In genomic region chr10:59373071-59373470, GRCh38 we compare ENCODE assay signal across 20 cellular contexts. TPM values are rescaled to one million over a fixed set of nuclear protein-coding genes. Genes with fewer than 3 reads are reported as not detected.
DNase-seq lines count a peak whose midpoint lies in the region; ATAC-seq and TF ChIP-seq lines count a peak whose summit lies in the region.
"Had no signal": no experiment of that assay in that cellular context is flagged by ENCODE, and none has a peak within 500 bp of the region (broad histone marks: within the 10 kb centered on the region; RNA-seq: fewer than 3 reads in every experiment).

No MANE protein-coding gene starts in this region.

- H3K4me2 ChIP-seq in skeletal muscle satellite cell (ENCODE audit: low read length), result peak overlapping the region; percentile 14
- H3K4me2 ChIP-seq: PC-9 had no signal

- in situ Hi-C loops in brain microvascular endothelial cell (cut with HindIII; ENCODE audit: low pct_ligation_motif_present, low sequenced_read_pairs), result loop anchor here (25.0 kb wide), 1 partner anchor 111 kb away; no protein-coding TSS in a partner anchor

- ATAC-seq in Right ventricle myocardium inferior, result peak; percentile 50
- no peak for ATAC-seq in gastroesophageal sphincter
- ATAC-seq in HG03354 (IDR thresholded peaks at IDR 0.05; ENCODE audit: poor library complexity, severe bottlenecking, unreplicated experiment), result no peak

- H3K4me1 ChIP-seq in right atrium auricular region (peaks cover 0 to 5% of the 10 kb centered on the region in 2 donors), gastroesophageal sphincter (peaks cover 0 to 21% (median 7%) of the 10 kb centered on the region in 3 donors), skeletal muscle satellite cell (ENCODE audit: control insufficient read depth, insufficient read depth, low read length) (peaks cover 14% of the 10 kb centered on the region)

- H3K36me3 ChIP-seq in right atrium auricular region (no peaks in the 10 kb centered on the region), brain microvascular endothelial cell (replicated peaks) (no peaks in the 10 kb centered on the region), gastroesophageal sphincter (no peaks in the 10 kb centered on the region), skeletal muscle satellite cell (ENCODE audit: insufficient read depth, low read length) (no peaks in the 10 kb centered on the region)

- peak overlapping the region; percentile 44 for H3K9ac ChIP-seq in skeletal muscle satellite cell (ENCODE audit: low read depth, low read length)

- peak overlapping the region in 1 of 2 donors; percentile 30 for H3K27ac ChIP-seq in right atrium auricular region
- H3K27ac ChIP-seq in brain microvascular endothelial cell, result peak overlapping the region; percentile 75
- H3K27ac ChIP-seq in gastroesophageal sphincter, result peak overlapping the region; percentile 28 to 57 (median 50)
- H3K27ac ChIP-seq: 22Rv1, HL-60, PC-9 had no signal

- DNase-seq in Right ventricle myocardium inferior (ENCODE audit: missing footprints) (no peak), right atrium auricular region (ENCODE audit: low spot score) (no peak), brain microvascular endothelial cell (peak; percentile 71), DMS153 treated with DMSO at 0.1 percent for 48 hours (lab: John Stamatoyannopoulos, UW; ENCODE audit: unreplicated experiment) (no peak), NK-92 (lab: John Stamatoyannopoulos, UW; ENCODE audit: unreplicated experiment) (no peak)
- DNase-seq: C1 segment of cervical spinal cord, COR-L47, DMS153, KBM-7, NCI-H1092, NCI-H1694, NCI-H2107, NCI-H345, NCI-H69, PC-9 had no signal

- H3K27me3 ChIP-seq in right atrium auricular region (no peaks in the 10 kb centered on the region), brain microvascular endothelial cell (replicated peaks) (no peaks in the 10 kb centered on the region), gastroesophageal sphincter (no peaks in the 10 kb centered on the region), skeletal muscle satellite cell (ENCODE audit: control insufficient read depth, insufficient read depth, low read length) (no peaks in the 10 kb centered on the region)

- no peak for TF ChIP-seq EP300 in gastroesophageal sphincter (IDR thresholded peaks at IDR 0.05)

- intact Hi-C loops in Right ventricle myocardium inferior (cut with DNase I), result no loop called here

- H3K4me3 ChIP-seq in right atrium auricular region (no peak overlapping the region), brain microvascular endothelial cell (ENCODE audit: low read depth, low read length) (no peak overlapping the region), gastroesophageal sphincter (no peak overlapping the region), skeletal muscle satellite cell (ENCODE audit: low read length) (no peak overlapping the region)
- H3K4me3 ChIP-seq: PC-9 had no signal

- 30 to 38% methylated on average over 2 to 3 of the region's 3 CpGs for WGBS in gastroesophageal sphincter (ENCODE audit: low coverage in 1 of 2), 2 donors

- TF ChIP-seq CTCF in right atrium auricular region (IDR thresholded peaks at IDR 0.05) (no peak), brain microvascular endothelial cell (IDR thresholded peaks at IDR 0.05; ENCODE audit: low read depth, low read length, missing control alignments) (no peak), gastroesophageal sphincter (IDR thresholded peaks at IDR 0.05) (no peak)

- TF ChIP-seq POLR2A in gastroesophageal sphincter (IDR thresholded peaks at IDR 0.05), result no peak

- H3K9me3 ChIP-seq in right atrium auricular region (no peaks in the 10 kb centered on the region), gastroesophageal sphincter (no peaks in the 10 kb centered on the region), skeletal muscle satellite cell (replicated peaks; ENCODE audit: low read length) (no peaks in the 10 kb centered on the region)

RNA-seq across cellular contexts. Expression of gene FAM13C, which starts 10.7 kb away (rescaled TPM):
- total RNA-seq in Right ventricle myocardium inferior, result 7.8 TPM
- 1 to 10 TPM; 3.8 to 4.4 TPM for total RNA-seq in right atrium auricular region
- 10 to 100 TPM; 26.9 to 79.9 (median 45.5) TPM for total RNA-seq in gastroesophageal sphincter
- under 0.01 and 0.44 TPM in 2 replicates for total RNA-seq in skeletal muscle satellite cell (2012; rRNA removed)
- total RNA-seq: PC-9 had no signal
